ENCODE assay signal across 12 cellular contexts in the genomic region with DNA sequence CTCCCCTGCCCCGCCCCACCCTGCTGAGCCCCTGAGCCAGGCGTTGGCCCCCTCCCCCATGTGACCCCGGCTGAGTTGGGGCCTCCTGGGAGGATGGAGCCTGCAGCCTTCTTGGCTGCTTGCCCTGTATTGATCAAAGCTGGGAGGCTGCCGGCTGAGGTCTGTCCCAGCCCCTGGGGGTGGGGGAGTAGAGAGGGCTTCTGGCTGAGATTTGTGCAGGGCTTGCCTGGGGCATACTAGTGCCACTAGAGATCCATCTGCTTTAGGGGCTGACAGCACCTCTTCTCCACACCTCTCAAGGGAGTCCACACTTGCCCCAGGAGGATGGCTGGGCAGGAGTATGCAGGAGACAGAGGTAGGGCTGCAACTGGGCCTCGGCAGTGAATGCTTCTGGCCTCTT. TPM values are rescaled to one million over a fixed set of nuclear protein-coding genes. Genes with fewer than 3 reads are reported as not detected.
DNase-seq lines count a peak whose midpoint lies in the region; ATAC-seq lines count a peak whose summit lies in the region.
"Had no signal": no experiment of that assay in that cellular context is flagged by ENCODE, and none has a peak within 500 bp of the region (broad histone marks: within the 10 kb centered on the region; RNA-seq: fewer than 3 reads in every experiment).

No MANE protein-coding gene starts in this region.

- H3K4me1 Mint-ChIP-seq in activated CD4-positive, alpha-beta T cell treated with anti-CD3 and anti-CD28 coated beads, Interleukin-2, amount 10 ng/mL, durations not matched to agents 7 days and 5 days: peaks cover 39% of the 10 kb centered on the region
- peaks cover 23% of the 10 kb centered on the region for H3K4me1 Mint-ChIP-seq in activated T-helper 17 cell treated with anti-CD3 and anti-CD28 coated beads, Interleukin-2, amount 50 U/mL, for 72 hours

- DNase-seq in activated CD4-positive, alpha-beta T cell treated with anti-CD3 and anti-CD28 coated beads, Interleukin-2, amount 10 ng/mL, durations not matched to agents 7 days and 5 days: no peak
- DNase-seq in activated CD4-positive, alpha-beta T cell treated with anti-CD3 and anti-CD28 coated beads, Interleukin-2, amount 50 U/mL, for 1 hour: no peak
- DNase-seq in NCI-H146 treated with DMSO at 0.1 percent for 48 hours (lab: John Stamatoyannopoulos, UW; ENCODE audit: unreplicated experiment) (peak; percentile 35), neuronal stem cell (ENCODE audit: low spot score) (no peak), glomerular visceral epithelial cell (ENCODE audit: extremely low spot score) (no peak)
- no peak for DNase-seq in stimulated activated CD4-positive, alpha-beta T cell treated with anti-CD3 and anti-CD28 coated beads, Interleukin-2, amount 100 ng/mL, for 24 hours
- no peak for DNase-seq in central memory CD4-positive, alpha-beta T cell
- DNase-seq: MM.1S; stimulated activated CD8-positive, alpha-beta memory T cell treated with anti-CD3 and anti-CD28 coated beads, Interleukin-4, amount 100 ng/mL, for 48 hours had no signal

- H2AFZ ChIP-seq in neuronal stem cell (ENCODE audit: low read length): peak overlapping the region; percentile 51

- peak overlapping the region; percentile 50 for H3K18ac ChIP-seq in neuronal stem cell (ENCODE audit: low read length)

- H4K91ac ChIP-seq in neuronal stem cell (ENCODE audit: low read depth, low read length, poor library complexity): no peak overlapping the region

- H3K27me3 ChIP-seq in neuronal stem cell (ENCODE audit: control insufficient read depth in 3 of 3, insufficient read depth in 3 of 3, low read depth in 1 of 3, low read length in 3 of 3): no peaks in the 10 kb centered on the region
- H3K27me3 ChIP-seq: adrenal gland had no signal

- peak overlapping the region; percentile 14 for H3K14ac ChIP-seq in neuronal stem cell (ENCODE audit: low read length)

- no peaks in the 10 kb centered on the region for H3K79me1 ChIP-seq in neuronal stem cell (ENCODE audit: low read depth, low read length)

- H3K27ac Mint-ChIP-seq in activated CD4-positive, alpha-beta T cell treated with anti-CD3 and anti-CD28 coated beads, Interleukin-2, amount 10 ng/mL, durations not matched to agents 7 days and 5 days: peak overlapping the region; percentile 52
- peak overlapping the region; percentile 13 for H3K27ac Mint-ChIP-seq in activated T-helper 17 cell treated with anti-CD3 and anti-CD28 coated beads, Interleukin-2, amount 50 U/mL, for 72 hours

- H2BK120ac ChIP-seq in neuronal stem cell (ENCODE audit: low read depth, low read length): peak overlapping the region; percentile 33

- no peak overlapping the region for H3K4me3 Mint-ChIP-seq in activated CD4-positive, alpha-beta T cell treated with anti-CD3 and anti-CD28 coated beads, Interleukin-2, amount 10 ng/mL, durations not matched to agents 7 days and 5 days
- H3K4me3 Mint-ChIP-seq in activated T-helper 17 cell treated with anti-CD3 and anti-CD28 coated beads, Interleukin-2, amount 50 U/mL, for 72 hours: peak overlapping the region; percentile 14

- H3K4me1 ChIP-seq in neuronal stem cell (ENCODE audit: control insufficient read depth in 2 of 2, insufficient read depth in 1 of 2, low read depth in 1 of 2, low read length in 2 of 2): peaks cover 26 to 40% of the 10 kb centered on the region in 2 donors

- H4K8ac ChIP-seq in neuronal stem cell (ENCODE audit: low read depth, low read length): no peak overlapping the region

- no peaks in the 10 kb centered on the region for H3K36me3 ChIP-seq in neuronal stem cell (replicated peaks in 1 of 2; ENCODE audit: control insufficient read depth in 2 of 2, insufficient read depth in 2 of 2, low read length in 2 of 2)
- H3K36me3 ChIP-seq: adrenal gland had no signal

- ATAC-seq in activated T-helper 17 cell treated with anti-CD3 and anti-CD28 coated beads, Interleukin-2, amount 50 U/mL, for 72 hours (replicated peaks): no peak

- peak overlapping the region; percentile 51 for H2BK12ac ChIP-seq in neuronal stem cell (ENCODE audit: low read length)

- WGBS in neuronal stem cell (ENCODE audit: extremely low coverage in 2 of 2, insufficient read length in 2 of 2, insufficient replicate concordance in 1 of 2), 2 donors: no CpG with 5 or more reads among the region's 5 CpGs

- no peaks in the 10 kb centered on the region for H3K9me3 ChIP-seq in neuronal stem cell (replicated peaks in 1 of 2; ENCODE audit: control insufficient read depth in 2 of 2, insufficient read depth in 1 of 2, low read depth in 1 of 2, low read length in 2 of 2)
- H3K9me3 ChIP-seq: adrenal gland had no signal

- peak overlapping the region; percentile 17 for H2BK15ac ChIP-seq in neuronal stem cell (ENCODE audit: low read length)

- H3K4me3 ChIP-seq in neuronal stem cell (ENCODE audit: low read length in 2 of 2): no peak overlapping the region
- H3K4me3 ChIP-seq: adrenal gland had no signal

- H3K27me3 Mint-ChIP-seq in activated CD4-positive, alpha-beta T cell treated with anti-CD3 and anti-CD28 coated beads, Interleukin-2, amount 10 ng/mL, durations not matched to agents 7 days and 5 days: no peaks in the 10 kb centered on the region
- no peaks in the 10 kb centered on the region for H3K27me3 Mint-ChIP-seq in activated T-helper 17 cell treated with anti-CD3 and anti-CD28 coated beads, Interleukin-2, amount 50 U/mL, for 72 hours

- peak overlapping the region; percentile 12 for H2AK5ac ChIP-seq in neuronal stem cell (ENCODE audit: low read depth, low read length)

- no peak overlapping the region for H3K9ac ChIP-seq in neuronal stem cell (ENCODE audit: low read depth, low read length, poor library complexity)

- POLR2A ChIA-PET in activated CD4-positive, alpha-beta T cell treated with anti-CD3 and anti-CD28 coated beads, Interleukin-2, amount 10 ng/mL, durations not matched to agents 7 days and 5 days (lab: Charles Lee): no interaction called here

- H3K27ac ChIP-seq in neuronal stem cell (replicated peaks; ENCODE audit: low read length): no peak overlapping the region
- H3K27ac ChIP-seq: adrenal gland, HL-60 had no signal

- H3K4ac ChIP-seq in neuronal stem cell (ENCODE audit: low read length): no peak overlapping the region

- H3K4me2 ChIP-seq in neuronal stem cell (ENCODE audit: insufficient read depth, low read length, poor library complexity, severe bottlenecking): no peak overlapping the region

- peaks cover 3% of the 10 kb centered on the region for H3K9me3 Mint-ChIP-seq in activated CD4-positive, alpha-beta T cell treated with anti-CD3 and anti-CD28 coated beads, Interleukin-2, amount 10 ng/mL, durations not matched to agents 7 days and 5 days
- H3K9me3 Mint-ChIP-seq in activated T-helper 17 cell treated with anti-CD3 and anti-CD28 coated beads, Interleukin-2, amount 50 U/mL, for 72 hours: no peaks in the 10 kb centered on the region

- H3K23ac ChIP-seq in neuronal stem cell (ENCODE audit: low read depth, low read length, poor library complexity): no peak overlapping the region

- no peak overlapping the region for H2BK5ac ChIP-seq in neuronal stem cell (ENCODE audit: low read length)

- no peaks in the 10 kb centered on the region for H3K36me3 Mint-ChIP-seq in activated CD4-positive, alpha-beta T cell treated with anti-CD3 and anti-CD28 coated beads, Interleukin-2, amount 10 ng/mL, durations not matched to agents 7 days and 5 days (ENCODE audit: low read depth)
- no peaks in the 10 kb centered on the region for H3K36me3 Mint-ChIP-seq in activated T-helper 17 cell treated with anti-CD3 and anti-CD28 coated beads, Interleukin-2, amount 50 U/mL, for 72 hours (ENCODE audit: low read depth)

- CTCF ChIA-PET in activated CD4-positive, alpha-beta T cell treated with anti-CD3 and anti-CD28 coated beads, Interleukin-2, amount 10 ng/mL, durations not matched to agents 7 days and 5 days (lab: Charles Lee): interaction anchor here (1.0 kb wide), 1 partner anchor 30 kb away, joined by 3 read pairs; no protein-coding TSS in a partner anchor

RNA-seq across cellular contexts. Expression of a gene that starts 53.5 kb away (rescaled TPM):
- 100 to 1,000 TPM in 1 of 2 experiments, 10 to 100 TPM in 1; 93.4 to 127 TPM for total RNA-seq in activated CD4-positive, alpha-beta T cell treated with anti-CD3 and anti-CD28 coated beads, Interleukin-2, amount 10 ng/mL, durations not matched to agents 7 days and 5 days
- total RNA-seq in activated T-helper 17 cell treated with anti-CD3 and anti-CD28 coated beads, Interleukin-2, amount 50 U/mL, for 72 hours: 10 to 100 TPM; 40.3 to 56.3 TPM
- polyA plus RNA-seq in neuronal stem cell (2013, experiment 1 of 2): 127 TPM
- polyA plus RNA-seq in neuronal stem cell (2013, experiment 2 of 2): 133 TPM
